ENCODE assay signal across 10 cellular contexts in genomic region chr10:62148155-62148554, GRCh38.
"Had no signal": no experiment of that assay in that cellular context is flagged by ENCODE, and none has a peak within 500 bp of the region (broad histone marks: within the 10 kb centered on the region; RNA-seq: fewer than 3 reads in every experiment).

No MANE protein-coding gene starts in this region.

- H3K36me3 ChIP-seq: HAP-1 had no signal

- H3K4me2 ChIP-seq: KMS-11 had no signal

- H3K27ac ChIP-seq: GM23248, HL-60, KMS-11 had no signal

- H3K27ac Mint-ChIP-seq: HFFc6 had no signal

- H3K4me3 Mint-ChIP-seq: HFFc6, IgD-negative memory B cell had no signal

- H3K4me1 ChIP-seq: HAP-1 had no signal

- H3K9ac ChIP-seq: GM23248, KMS-11 had no signal

- ATAC-seq: HCT116 had no signal

- H3K4me3 ChIP-seq: GM23248, HAP-1 had no signal

- DNase-seq: GM23248, GOT3, H7, HFFc6, KBM-7 had no signal

- H3K27me3 Mint-ChIP-seq: IgD-negative memory B cell had no signal
